ENCODE assay signal across 21 cellular contexts in genomic region chr9:95551406-95551805, GRCh38.
DNase-seq lines count a peak whose midpoint lies in the region; ATAC-seq and TF ChIP-seq lines count a peak whose summit lies in the region.
"Had no signal": no experiment of that assay in that cellular context is flagged by ENCODE, and none has a peak within 500 bp of the region (broad histone marks: within the 10 kb centered on the region; RNA-seq: fewer than 3 reads in every experiment).

No MANE protein-coding gene starts in this region.

- no peak overlapping the region for H2AFZ ChIP-seq in OCI-LY3 (ENCODE audit: low read depth, low read length)
- H2AFZ ChIP-seq: GM23248 had no signal

- no peaks in the 10 kb centered on the region for H3K36me3 ChIP-seq in OCI-LY3 (replicated peaks; ENCODE audit: low read depth, low read length)
- H3K36me3 ChIP-seq: BLaER1, HAP-1 had no signal

- H3K36me3 Mint-ChIP-seq in stimulated activated effector memory CD8-positive, alpha-beta T cell treated with anti-CD3 and anti-CD28 coated beads, Interleukin-12 subunit alpha, Interleukin-12 subunit beta, amount 100 ng/mL, for 72 hours: no peaks in the 10 kb centered on the region
- H3K36me3 Mint-ChIP-seq: CD14-positive monocyte; CD4-positive, alpha-beta memory T cell; IgD-negative memory B cell had no signal

- peaks cover 18% of the 10 kb centered on the region for H3K4me1 Mint-ChIP-seq in stimulated activated naive CD8-positive, alpha-beta T cell treated with anti-CD3 and anti-CD28 coated beads, Interleukin-15, amount 100 ng/mL, for 72 hours
- H3K4me1 Mint-ChIP-seq in stimulated activated effector memory CD8-positive, alpha-beta T cell treated with anti-CD3 and anti-CD28 coated beads, Interleukin-12 subunit alpha, Interleukin-12 subunit beta, amount 100 ng/mL, for 72 hours: no peaks in the 10 kb centered on the region
- H3K4me1 Mint-ChIP-seq: CD14-positive monocyte had no signal

- DNase-seq in stimulated activated naive CD8-positive, alpha-beta T cell treated with anti-CD3 and anti-CD28 coated beads, Interleukin-15, amount 100 ng/mL, for 72 hours: no peak
- DNase-seq in stimulated activated naive CD8-positive, alpha-beta T cell treated with anti-CD3 and anti-CD28 coated beads, Interleukin-15, Interleukin-2, amounts not matched to agents 100 U/mL and 50 U/mL, for 24 hours: no peak
- DNase-seq in GM13977 (ENCODE audit: low spot score) (peak; percentile 62), NCI-H82 (lab: John Stamatoyannopoulos, UW) (no peak), NCI-H526 (lab: John Stamatoyannopoulos, UW) (no peak)
- DNase-seq in stimulated activated effector memory CD8-positive, alpha-beta T cell treated with anti-CD3 and anti-CD28 coated beads, Interleukin-12 subunit alpha, Interleukin-12 subunit beta, amount 100 ng/mL, for 72 hours (ENCODE audit: low spot score in 2 of 2): no peak
- DNase-seq: CD4-positive, alpha-beta memory T cell; DMS153; DMS79 treated with DMSO at 0.1 percent for 48 hours; GF-D8; GM23248; Kasumi-1; KG1 had no signal

- in situ Hi-C loops in GM13977 (cut with MboI; ENCODE audit: low pct_unique_long_range_greater_than_20kb, low sequenced_read_pairs, unreplicated experiment): no loop called here

- no peak overlapping the region for H3K4me3 ChIP-seq in OCI-LY3 (ENCODE audit: low read length)
- H3K4me3 ChIP-seq: A549, BLaER1, GM23248, HAP-1 had no signal

- no peaks in the 10 kb centered on the region for H3K79me2 ChIP-seq in OCI-LY3 (ENCODE audit: low read length)

- H3K9ac ChIP-seq in OCI-LY3 (ENCODE audit: low read length): no peak overlapping the region
- H3K9ac ChIP-seq: BLaER1, GM23248 had no signal

- H3K9me3 ChIP-seq in OCI-LY3 (ENCODE audit: insufficient read depth, low read length): no peaks in the 10 kb centered on the region
- H3K9me3 ChIP-seq: A549, HAP-1 had no signal

- no peak overlapping the region for H3K4me3 Mint-ChIP-seq in stimulated activated naive CD8-positive, alpha-beta T cell treated with anti-CD3 and anti-CD28 coated beads, Interleukin-15, amount 100 ng/mL, for 72 hours
- no peak overlapping the region for H3K4me3 Mint-ChIP-seq in stimulated activated effector memory CD8-positive, alpha-beta T cell treated with anti-CD3 and anti-CD28 coated beads, Interleukin-12 subunit alpha, Interleukin-12 subunit beta, amount 100 ng/mL, for 72 hours
- H3K4me3 Mint-ChIP-seq: CD4-positive, alpha-beta memory T cell; IgD-negative memory B cell had no signal

- no peaks in the 10 kb centered on the region for H3K27me3 ChIP-seq in OCI-LY3 (ENCODE audit: low read depth, low read length)
- H3K27me3 ChIP-seq: BLaER1 had no signal

- no peak for TF ChIP-seq CTCF in GM13977 (IDR thresholded peaks at IDR 0.05; ENCODE audit: extremely low read depth, insufficient read depth, missing control alignments)
- TF ChIP-seq CTCF in OCI-LY3 (IDR thresholded peaks at IDR 0.05; ENCODE audit: low read depth, low read length): no peak

- peak overlapping the region; percentile 29; the same call in 1 of the 2 replicates for H3K4me2 ChIP-seq in OCI-LY3 (ENCODE audit: low read length)
- H3K4me2 ChIP-seq: A549, BLaER1 had no signal

- ATAC-seq in stimulated activated naive CD8-positive, alpha-beta T cell treated with anti-CD3 and anti-CD28 coated beads, Interleukin-15, amount 100 ng/mL, for 72 hours: peak; percentile 57
- no peak for ATAC-seq in stimulated activated naive CD8-positive, alpha-beta T cell treated with anti-CD3 and anti-CD28 coated beads, Interleukin-15, Interleukin-2, amounts not matched to agents 100 U/mL and 50 U/mL, for 24 hours
- peak; percentile 50 for ATAC-seq in stimulated activated effector memory CD8-positive, alpha-beta T cell treated with anti-CD3 and anti-CD28 coated beads, Interleukin-12 subunit alpha, Interleukin-12 subunit beta, amount 100 ng/mL, for 72 hours
- ATAC-seq in HG03432 (IDR thresholded peaks at IDR 0.05; ENCODE audit: unreplicated experiment): no peak
- ATAC-seq: A549, HepG2 had no signal

- H3K9me3 Mint-ChIP-seq in stimulated activated naive CD8-positive, alpha-beta T cell treated with anti-CD3 and anti-CD28 coated beads, Interleukin-15, amount 100 ng/mL, for 72 hours: no peaks in the 10 kb centered on the region
- no peaks in the 10 kb centered on the region for H3K9me3 Mint-ChIP-seq in stimulated activated effector memory CD8-positive, alpha-beta T cell treated with anti-CD3 and anti-CD28 coated beads, Interleukin-12 subunit alpha, Interleukin-12 subunit beta, amount 100 ng/mL, for 72 hours
- H3K9me3 Mint-ChIP-seq: CD4-positive, alpha-beta memory T cell had no signal

- peaks cover 9% of the 10 kb centered on the region for H3K4me1 ChIP-seq in OCI-LY3 (ENCODE audit: low read length)
- H3K4me1 ChIP-seq: A549, BLaER1, HAP-1 had no signal

- no peaks in the 10 kb centered on the region for H4K20me1 ChIP-seq in OCI-LY3 (ENCODE audit: insufficient read depth, low read length)
- H4K20me1 ChIP-seq: BLaER1 had no signal

- no peak overlapping the region for H3K27ac ChIP-seq in OCI-LY3 (ENCODE audit: low read length)
- H3K27ac ChIP-seq: A549, BLaER1, GM23248 had no signal

- H3K27me3 Mint-ChIP-seq in stimulated activated naive CD8-positive, alpha-beta T cell treated with anti-CD3 and anti-CD28 coated beads, Interleukin-15, amount 100 ng/mL, for 72 hours: peaks cover 53% of the 10 kb centered on the region

- H3K27ac Mint-ChIP-seq in stimulated activated naive CD8-positive, alpha-beta T cell treated with anti-CD3 and anti-CD28 coated beads, Interleukin-15, amount 100 ng/mL, for 72 hours: no peak overlapping the region
- no peak overlapping the region for H3K27ac Mint-ChIP-seq in stimulated activated effector memory CD8-positive, alpha-beta T cell treated with anti-CD3 and anti-CD28 coated beads, Interleukin-12 subunit alpha, Interleukin-12 subunit beta, amount 100 ng/mL, for 72 hours
- H3K27ac Mint-ChIP-seq: CD14-positive monocyte; CD4-positive, alpha-beta memory T cell; IgD-negative memory B cell had no signal

Comparison
In these comparisons a context has a peak if more than half of its experiments do, and no peak if none do; other contexts are left out.
1. ATAC-seq: peak in stimulated activated naive CD8-positive, alpha-beta T cell treated with anti-CD3 and anti-CD28 coated beads, Interleukin-15, amount 100 ng/mL, for 72 hours (single experiment) and stimulated activated effector memory CD8-positive, alpha-beta T cell treated with anti-CD3 and anti-CD28 coated beads, Interleukin-12 subunit alpha, Interleukin-12 subunit beta, amount 100 ng/mL, for 72 hours (single experiment); none in stimulated activated naive CD8-positive, alpha-beta T cell treated with anti-CD3 and anti-CD28 coated beads, Interleukin-15, Interleukin-2, amounts not matched to agents 100 U/mL and 50 U/mL, for 24 hours (single experiment) and HG03432 (single experiment).